ENCODE assay signal across 14 cellular contexts in genomic region chr5:95241635-95242034, GRCh38. TPM values are rescaled to one million over a fixed set of nuclear protein-coding genes. Genes with fewer than 3 reads are reported as not detected.
DNase-seq lines count a peak whose midpoint lies in the region; ATAC-seq and TF ChIP-seq lines count a peak whose summit lies in the region.
"Had no signal": no experiment of that assay in that cellular context is flagged by ENCODE, and none has a peak within 500 bp of the region (broad histone marks: within the 10 kb centered on the region; RNA-seq: fewer than 3 reads in every experiment).

No MANE protein-coding gene starts in this region.

- TF ChIP-seq POLR2A in NB4 (IDR thresholded peaks at IDR 0.05; ENCODE audit: extremely low read depth, insufficient read length), result no peak

- no peak overlapping the region for H3K4me3 Mint-ChIP-seq in HFFc6
- H3K4me3 Mint-ChIP-seq: CD4-positive, CD25-positive, alpha-beta regulatory T cell had no signal

- H3K27me3 Mint-ChIP-seq in HFFc6 (ENCODE audit: insufficient read depth), result peaks cover 8% of the 10 kb centered on the region

- H3K4me1 Mint-ChIP-seq in HFFc6 (ENCODE audit: low read depth), result peaks cover 15% of the 10 kb centered on the region
- H3K4me1 Mint-ChIP-seq: CD4-positive, CD25-positive, alpha-beta regulatory T cell had no signal

- DNase-seq in NB4 (ENCODE audit: low read depth) (peak; percentile 21), HFFc6 (no peak), epidermal melanocyte (ENCODE audit: insufficient read length, low spot score) (no peak)
- DNase-seq in activated CD8-positive, alpha-beta memory T cell treated with anti-CD3 and anti-CD28 coated beads, Interleukin-2, amount 50 U/mL, for 4 hours, result no peak
- DNase-seq: activated effector memory CD4-positive, alpha-beta T cell treated with anti-CD3 and anti-CD28 coated beads, Interleukin-2, amount 50 U/mL, for 16 hours; hypothalamus; KG1; NCI-H524 treated with DMSO at 0.1 percent for 48 hours had no signal

- H3K4me3 ChIP-seq in NB4 (ENCODE audit: low read depth, low read length), result no peak overlapping the region
- H3K4me3 ChIP-seq: coronary artery had no signal

- no peak overlapping the region for H3K27ac Mint-ChIP-seq in HFFc6
- H3K27ac Mint-ChIP-seq: CD4-positive, CD25-positive, alpha-beta regulatory T cell had no signal

- TF ChIP-seq CTCF in NB4 (IDR thresholded peaks at IDR 0.05; ENCODE audit: low read depth, low read length), result no peak
- no peak for TF ChIP-seq CTCF in HFFc6 (IDR thresholded peaks at IDR 0.05)

- H3K36me3 Mint-ChIP-seq in HFFc6 (ENCODE audit: low read depth), result no peaks in the 10 kb centered on the region
- H3K36me3 Mint-ChIP-seq: CD4-positive, CD25-positive, alpha-beta regulatory T cell had no signal

- H3K9me3 Mint-ChIP-seq in HFFc6, result no peaks in the 10 kb centered on the region

- ATAC-seq in GM18508 (IDR thresholded peaks at IDR 0.05; ENCODE audit: insufficient read depth, unreplicated experiment) (peak; percentile 95), GM19468 (IDR thresholded peaks at IDR 0.05; ENCODE audit: extremely low read depth, unreplicated experiment) (peak; percentile 73), HG02981 (IDR thresholded peaks at IDR 0.05; ENCODE audit: unreplicated experiment) (peak; percentile 94), SK-N-SH treated with all-trans-retinoic acid at 6 μM for 48 hours (no peak)

TF ChIP-seq in SK-N-SH treated with all-trans-retinoic acid at 6 μM for 48 hours, 23 proteins besides CTCF, POLR2A, EP300 and RAD21:
- TF ChIP-seq SNAI2 (CRISPR knock-in tag; IDR thresholded peaks at IDR 0.05) (no peak), TCF4 (CRISPR knock-in tag; IDR thresholded peaks at IDR 0.05; ENCODE audit: borderline replicate concordance) (no peak), CREB5 (CRISPR knock-in tag; IDR thresholded peaks at IDR 0.05; ENCODE audit: low read depth) (no peak), ZFP3 (CRISPR knock-in tag; IDR thresholded peaks at IDR 0.05) (no peak), POU6F1 (CRISPR knock-in tag; IDR thresholded peaks at IDR 0.05; ENCODE audit: borderline replicate concordance, low read depth) (no peak), RARB (CRISPR knock-in tag; IDR thresholded peaks at IDR 0.05) (no peak), PPARA (CRISPR knock-in tag; IDR thresholded peaks at IDR 0.05; ENCODE audit: borderline replicate concordance) (no peak), ZNF8 (CRISPR knock-in tag; IDR thresholded peaks at IDR 0.05) (no peak), ZC3H10 (CRISPR knock-in tag; IDR thresholded peaks at IDR 0.05) (no peak), ZNF70 (CRISPR knock-in tag; IDR thresholded peaks at IDR 0.05) (no peak), ISL1 (CRISPR knock-in tag; IDR thresholded peaks at IDR 0.05) (no peak), TSHZ2 (CRISPR knock-in tag; IDR thresholded peaks at IDR 0.05) (no peak), TOX (CRISPR knock-in tag; IDR thresholded peaks at IDR 0.05; ENCODE audit: borderline replicate concordance) (no peak), CSDC2 (CRISPR knock-in tag; IDR thresholded peaks at IDR 0.05) (no peak), ESRRG (CRISPR knock-in tag; IDR thresholded peaks at IDR 0.05) (no peak)
TF ChIP-seq in SK-N-SH treated with all-trans-retinoic acid at 6 μM for 48 hours: peak in this region for 0.

RNA-seq across cellular contexts. Expression of gene MCTP1, which starts 43.3 kb away (rescaled TPM):
- total RNA-seq in HFFc6 (2021; fragmentation: NEBNext Ultra II Directional; extraction: Animal tissue kit (Norgen Biotek cat#: 25700)), result 1 to 10 TPM; 1.0 to 5.2 (median 3.9) TPM
